Comparison of ENCODE assay signal across 4 cellular contexts in the genomic region with DNA sequence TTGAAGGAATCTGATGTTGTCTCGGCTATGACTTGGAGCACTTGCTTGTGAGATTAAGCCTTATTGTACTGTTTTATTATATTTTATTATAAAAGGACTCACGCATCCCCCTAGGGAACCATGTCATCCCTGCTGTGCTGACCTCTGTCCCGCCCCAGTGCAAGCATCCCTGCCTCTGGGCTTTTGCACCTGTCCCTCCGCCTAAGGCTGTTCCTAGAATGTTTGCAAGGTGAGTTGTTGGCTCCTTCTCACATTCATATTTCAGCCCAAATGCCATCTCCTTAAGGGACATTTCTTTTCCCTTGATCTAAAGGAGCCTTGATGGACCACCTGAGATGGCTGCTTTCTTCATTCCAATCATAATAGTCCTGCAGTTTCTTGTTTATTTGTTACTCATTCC.
"Had no signal": no experiment of that assay in that cellular context is flagged by ENCODE, and none has a peak within 500 bp of the region (broad histone marks: within the 10 kb centered on the region; RNA-seq: fewer than 3 reads in every experiment).

No MANE protein-coding gene starts in this region.

- DNase-seq: H9, HCEC 1CT had no signal

- H3K4me3 ChIP-seq: GM23338 had no signal

- H3K4me1 Mint-ChIP-seq: IgD-negative memory B cell had no signal

- H3K4me2 ChIP-seq: GM23338 had no signal

- H2AFZ ChIP-seq: GM23338 had no signal

- H3K9me3 Mint-ChIP-seq: GM23338, H9, IgD-negative memory B cell had no signal

- ATAC-seq: GM23338 had no signal

- H3K36me3 Mint-ChIP-seq: IgD-negative memory B cell had no signal

- H3K27me3 Mint-ChIP-seq: IgD-negative memory B cell had no signal

- H3K27ac Mint-ChIP-seq: GM23338, IgD-negative memory B cell had no signal

- H3K4me3 Mint-ChIP-seq: GM23338, H9, IgD-negative memory B cell had no signal
